ENCODE assay signal across 15 cellular contexts in the genomic region with DNA sequence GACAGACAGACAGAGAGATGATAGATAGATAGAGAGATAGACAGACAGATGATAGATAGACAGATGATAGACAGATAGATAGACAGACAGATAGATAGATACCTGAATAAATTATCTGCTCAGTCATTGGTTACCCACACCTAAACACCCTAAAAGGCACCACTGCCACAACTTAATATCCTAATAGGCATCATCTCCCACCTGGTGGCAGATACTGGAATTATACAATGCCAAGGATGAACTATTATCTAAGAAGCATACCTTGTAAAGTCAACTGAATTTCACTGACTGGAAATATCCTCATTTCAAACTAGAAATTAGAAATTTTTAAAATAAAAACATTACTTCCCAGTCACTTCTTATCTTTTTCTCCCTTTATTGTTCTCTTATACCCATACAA. TPM values are rescaled to one million over a fixed set of nuclear protein-coding genes. Genes with fewer than 3 reads are reported as not detected.
DNase-seq lines count a peak whose midpoint lies in the region; ATAC-seq, FAIRE-seq and TF ChIP-seq lines count a peak whose summit lies in the region.
"Had no signal": no experiment of that assay in that cellular context is flagged by ENCODE, and none has a peak within 500 bp of the region (broad histone marks: within the 10 kb centered on the region; RNA-seq: fewer than 3 reads in every experiment).

No MANE protein-coding gene starts in this region.

- FAIRE-seq in keratinocyte (lab: Jason Lieb, UNC) = no peak
- FAIRE-seq: G401.6 had no signal

- no peaks in the 10 kb centered on the region for H3K79me2 ChIP-seq in keratinocyte (ENCODE audit: control insufficient read depth, insufficient read depth, low read length)

- no peak overlapping the region for H2BK15ac ChIP-seq in neuronal stem cell (ENCODE audit: low read length)

- no peak overlapping the region for H4K91ac ChIP-seq in neuronal stem cell (ENCODE audit: low read depth, low read length, poor library complexity)

- H2BK12ac ChIP-seq in neuronal stem cell (ENCODE audit: low read length) = no peak overlapping the region

- no peak overlapping the region for H3K14ac ChIP-seq in neuronal stem cell (ENCODE audit: low read length)

- no peaks in the 10 kb centered on the region for H3K9me1 ChIP-seq in keratinocyte (ENCODE audit: control insufficient read depth, extremely low read depth, insufficient read depth, low read length)

- dilution Hi-C loops in keratinocyte (cut with MboI; ENCODE audit: extremely low pct_ligation_motif_present, low sequenced_read_pairs) = no loop called here

- no peaks in the 10 kb centered on the region for H4K20me1 ChIP-seq in keratinocyte (ENCODE audit: control insufficient read depth, extremely low read depth, insufficient read depth, low read length)

- H3K9me3 ChIP-seq in keratinocyte (ENCODE audit: control insufficient read depth, low read depth, low read length) (no peaks in the 10 kb centered on the region), neuronal stem cell (replicated peaks in 1 of 2; ENCODE audit: control insufficient read depth in 2 of 2, insufficient read depth in 1 of 2, low read depth in 1 of 2, low read length in 2 of 2) (no peaks in the 10 kb centered on the region)
- H3K9me3 ChIP-seq: upper lobe of left lung had no signal

- H3K4me2 ChIP-seq in keratinocyte (ENCODE audit: control insufficient read depth, extremely low read depth, insufficient read depth, low read depth, low read length) (no peak overlapping the region), neuronal stem cell (ENCODE audit: insufficient read depth, low read length, poor library complexity, severe bottlenecking) (no peak overlapping the region)

- H2AK5ac ChIP-seq in neuronal stem cell (ENCODE audit: low read depth, low read length) = no peak overlapping the region

- H2BK120ac ChIP-seq in neuronal stem cell (ENCODE audit: low read depth, low read length) = no peak overlapping the region

- H2BK5ac ChIP-seq in neuronal stem cell (ENCODE audit: low read length) = no peak overlapping the region

- H2AFZ ChIP-seq in keratinocyte (ENCODE audit: control insufficient read depth, low read length) (no peak overlapping the region), neuronal stem cell (ENCODE audit: low read length) (no peak overlapping the region)

- DNase-seq in NCI-H82 (lab: John Stamatoyannopoulos, UW) (peak; percentile 28), NCI-H82 treated with DMSO at 0.1 percent for 48 hours (lab: John Stamatoyannopoulos, UW; ENCODE audit: unreplicated experiment) (no peak), keratinocyte (ENCODE audit: low read depth, low spot score) (no peak), neuronal stem cell (ENCODE audit: low spot score) (no peak), omental fat pad (ENCODE audit: low spot score) (no peak), NCI-H2107 treated with DMSO at 0.1 percent for 48 hours (lab: John Stamatoyannopoulos, UW; ENCODE audit: unreplicated experiment) (no peak)
- DNase-seq: activated CD4-positive, CD25-positive, alpha-beta regulatory T cell treated with anti-CD3 and anti-CD28 coated beads, Interleukin-2, amount 50 U/mL, for 72 hours; activated naive CD4-positive, alpha-beta T cell treated with anti-CD3 and anti-CD28 coated beads, Interleukin-2, amount 10 ng/mL, durations not matched to agents 7 days and 5 days; NCI-H446; upper lobe of left lung had no signal

- H3K79me1 ChIP-seq in neuronal stem cell (ENCODE audit: low read depth, low read length) = no peaks in the 10 kb centered on the region

- no peak overlapping the region for H3K27ac ChIP-seq in VCaP
- no peak overlapping the region for H3K27ac ChIP-seq in keratinocyte (ENCODE audit: control insufficient read depth, insufficient read depth, low read length)
- H3K27ac ChIP-seq in neuronal stem cell (replicated peaks; ENCODE audit: low read length) = no peak overlapping the region
- H3K27ac ChIP-seq: upper lobe of left lung had no signal

- no peak overlapping the region for H3K23ac ChIP-seq in neuronal stem cell (ENCODE audit: low read depth, low read length, poor library complexity)

- H3K4me1 ChIP-seq in keratinocyte (ENCODE audit: control insufficient read depth, extremely low read depth, insufficient read depth, low read length) = peaks cover 24% of the 10 kb centered on the region
- no peaks in the 10 kb centered on the region for H3K4me1 ChIP-seq in neuronal stem cell (ENCODE audit: control insufficient read depth in 2 of 2, insufficient read depth in 1 of 2, low read depth in 1 of 2, low read length in 2 of 2)

- H3K18ac ChIP-seq in neuronal stem cell (ENCODE audit: low read length) = no peak overlapping the region

- H3K4me3 ChIP-seq in keratinocyte (ENCODE audit: control insufficient read depth in 2 of 3, extremely low read depth in 1 of 3, insufficient read depth in 2 of 3, low read depth in 1 of 3, low read length in 3 of 3) = no peak overlapping the region
- no peak overlapping the region for H3K4me3 ChIP-seq in neuronal stem cell (ENCODE audit: low read length in 2 of 2)
- H3K4me3 ChIP-seq: upper lobe of left lung had no signal

- no peak overlapping the region for H4K8ac ChIP-seq in neuronal stem cell (ENCODE audit: low read depth, low read length)

- TF ChIP-seq CTCF in GM12873 (IDR thresholded peaks at IDR 0.05; ENCODE audit: insufficient read depth, low read depth, low read length, missing control alignments) = peak; percentile 25
- peak; percentile 27; the same call in 1 of the 2 replicates for TF ChIP-seq CTCF in VCaP (conservative IDR thresholded peaks at IDR 0.05)
- TF ChIP-seq CTCF in keratinocyte (optimal IDR thresholded peaks at IDR 0.05 in 1 of 3, IDR thresholded peaks at IDR 0.05 in 1 of 3, conservative IDR thresholded peaks at IDR 0.05 in 1 of 3; ENCODE audit: extremely low read depth in 1 of 3, insufficient read depth in 2 of 3, low read length in 3 of 3) = peak in 2 of 3 experiments; percentile 21 to 35
- no peak for TF ChIP-seq CTCF in omental fat pad (IDR thresholded peaks at IDR 0.05)

- ATAC-seq in omental fat pad (ENCODE audit: low FRiP score) = no peak
- ATAC-seq: Right ventricle myocardium inferior had no signal

- no peak overlapping the region for H3K9ac ChIP-seq in keratinocyte (ENCODE audit: control insufficient read depth, extremely low read depth, insufficient read depth, low read length)
- no peak overlapping the region for H3K9ac ChIP-seq in neuronal stem cell (ENCODE audit: low read depth, low read length, poor library complexity)

- H3K27me3 ChIP-seq in keratinocyte (ENCODE audit: control insufficient read depth, extremely low read depth, insufficient read depth, low read length) (no peaks in the 10 kb centered on the region), neuronal stem cell (ENCODE audit: control insufficient read depth in 3 of 3, insufficient read depth in 3 of 3, low read depth in 1 of 3, low read length in 3 of 3) (no peaks in the 10 kb centered on the region)
- H3K27me3 ChIP-seq: upper lobe of left lung had no signal

- H3K36me3 ChIP-seq in keratinocyte (ENCODE audit: control insufficient read depth in 2 of 2, extremely low read depth in 1 of 2, insufficient read depth in 2 of 2, low read length in 2 of 2) (no peaks in the 10 kb centered on the region), neuronal stem cell (replicated peaks in 1 of 2; ENCODE audit: control insufficient read depth in 2 of 2, insufficient read depth in 2 of 2, low read length in 2 of 2) (no peaks in the 10 kb centered on the region)
- H3K36me3 ChIP-seq: upper lobe of left lung had no signal

- no peak overlapping the region for H3K4ac ChIP-seq in neuronal stem cell (ENCODE audit: low read length)

RNA-seq across cellular contexts. Expression of gene ATP8B4, which starts 19.4 kb away (rescaled TPM):
- polyA plus RNA-seq in keratinocyte = 0.03 to 0.15 TPM (median 0.05 TPM) in 3 replicates
- polyA plus RNA-seq in keratinocyte (2011; ENCODE audit: low read depth) = not detected
- polyA plus RNA-seq in keratinocyte (2011; cell fraction: cytosol; rRNA removed) = 0.11 TPM in 1 of 2 replicates, not detected in the other
- 0.05 and 0.24 TPM in 2 replicates for polyA plus RNA-seq in keratinocyte (2011; cell fraction: nucleus; rRNA removed)
- polyA plus RNA-seq in keratinocyte (2012; ENCODE audit: low replicate concordance) = 0.06 TPM in 1 of 2 replicates, not detected in the other
- polyA minus RNA-seq in keratinocyte = 1.7 TPM in 1 of 3 replicates, not detected in the others
- not detected for polyA minus RNA-seq in keratinocyte (2011; cell fraction: cytosol; rRNA and poly(A)+ RNA removed)
- polyA minus RNA-seq in keratinocyte (2011; cell fraction: nucleus; rRNA and poly(A)+ RNA removed) = 0.31 TPM in 1 of 2 replicates, not detected in the other
- 0.13 TPM for polyA plus RNA-seq in neuronal stem cell (2013, experiment 1 of 2)
- 0.17 TPM for polyA plus RNA-seq in neuronal stem cell (2013, experiment 2 of 2)
- 10 to 100 TPM; 12.1 to 32.3 (median 16.5) TPM for total RNA-seq in omental fat pad

RNA-seq across cellular contexts. Expression of gene SLC27A2, which starts 43.6 kb away (rescaled TPM):
- 0.15 to 0.34 TPM (median 0.31 TPM) in 3 replicates for polyA plus RNA-seq in keratinocyte
- polyA plus RNA-seq in keratinocyte (2011; ENCODE audit: low read depth) = 1.8 TPM
- polyA plus RNA-seq in keratinocyte (2011; cell fraction: cytosol; rRNA removed) = 0.17 and 0.49 TPM in 2 replicates
- polyA plus RNA-seq in keratinocyte (2011; cell fraction: nucleus; rRNA removed) = 0.33 and 0.98 TPM in 2 replicates
- polyA plus RNA-seq in keratinocyte (2012; ENCODE audit: low replicate concordance) = 0.19 and 1.6 TPM in 2 replicates
- polyA minus RNA-seq in keratinocyte = 0.16 to 0.20 TPM in 2 of 3 replicates, not detected in the other
- polyA minus RNA-seq in keratinocyte (2011; cell fraction: cytosol; rRNA and poly(A)+ RNA removed) = 2.7 TPM
- polyA minus RNA-seq in keratinocyte (2011; cell fraction: nucleus; rRNA and poly(A)+ RNA removed) = 0.85 and 1.9 TPM in 2 replicates
- 2.2 TPM for polyA plus RNA-seq in neuronal stem cell (2013, experiment 1 of 2)
- 2.0 TPM for polyA plus RNA-seq in neuronal stem cell (2013, experiment 2 of 2)
- total RNA-seq in omental fat pad = 10 to 100 TPM in 1 of 4 donors, 1 to 10 TPM in 3; 1.6 to 11.4 (median 5.5) TPM
- total RNA-seq: myocyte, Right ventricle myocardium inferior had no signal

Comparison
In these comparisons a context has a peak if more than half of its experiments do, and no peak if none do; other contexts are left out.
1. CTCF ChIP-seq: peak in GM12873 (single experiment), VCaP (single experiment) and keratinocyte (2 of 3); none in omental fat pad (0 of 3).